In genomic region chr17:65137076-65137935, GRCh38 we compare ENCODE assay signal across 1 cellular context.
TF ChIP-seq lines count a peak whose summit lies in the region.

Gene RGS9 (plus strand): TSS chr17:65137370. CDS start chr17:65137541, 171 bp downstream.

TF ChIP-seq in GM12878, 131 proteins besides CTCF, POLR2A, EP300 and RAD21 (continued from another document):
- TF ChIP-seq, protein P1, sequence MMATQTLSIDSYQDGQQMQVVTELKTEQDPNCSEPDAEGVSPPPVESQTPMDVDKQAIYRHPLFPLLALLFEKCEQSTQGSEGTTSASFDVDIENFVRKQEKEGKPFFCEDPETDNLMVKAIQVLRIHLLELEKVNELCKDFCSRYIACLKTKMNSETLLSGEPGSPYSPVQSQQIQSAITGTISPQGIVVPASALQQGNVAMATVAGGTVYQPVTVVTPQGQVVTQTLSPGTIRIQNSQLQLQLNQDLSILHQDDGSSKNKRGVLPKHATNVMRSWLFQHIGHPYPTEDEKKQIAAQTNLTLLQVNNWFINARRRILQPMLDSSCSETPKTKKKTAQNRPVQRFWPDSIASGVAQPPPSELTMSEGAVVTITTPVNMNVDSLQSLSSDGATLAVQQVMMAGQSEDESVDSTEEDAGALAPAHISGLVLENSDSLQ (IDR thresholded peaks at IDR 0.05) = 0 out of 2 replicates have a peak, but pooled peaks have one; percentile 21
- no peak for TF ChIP-seq CEBPB (IDR thresholded peaks at IDR 0.05; ENCODE audit: borderline replicate concordance in 1 of 2, low read depth in 2 of 2, low read length in 2 of 2)
- no peak for TF ChIP-seq NRF1 (conservative IDR thresholded peaks at IDR 0.05; ENCODE audit: low read depth, low read length)
- peak; percentile 54; the same call in 1 of the 2 replicates for TF ChIP-seq YY1 (IDR thresholded peaks at IDR 0.05; ENCODE audit: low read depth, low read length)
- TF ChIP-seq E2F4 (IDR thresholded peaks at IDR 0.05; ENCODE audit: low read depth, low read length) = 0 out of 2 replicates have a peak, but pooled peaks have one; percentile 41
- TF ChIP-seq LARP7 (IDR thresholded peaks at IDR 0.05) = peak; percentile 79
- TF ChIP-seq POU2F2 (IDR thresholded peaks at IDR 0.05; ENCODE audit: borderline replicate concordance, low read depth, low read length) = peak; percentile 90; the same call in 2 of the 3 replicates
- peak; percentile 89; the same call in 1 of the 2 replicates for TF ChIP-seq RB1 (IDR thresholded peaks at IDR 0.05; ENCODE audit: borderline replicate concordance)
- TF ChIP-seq, protein P2, sequence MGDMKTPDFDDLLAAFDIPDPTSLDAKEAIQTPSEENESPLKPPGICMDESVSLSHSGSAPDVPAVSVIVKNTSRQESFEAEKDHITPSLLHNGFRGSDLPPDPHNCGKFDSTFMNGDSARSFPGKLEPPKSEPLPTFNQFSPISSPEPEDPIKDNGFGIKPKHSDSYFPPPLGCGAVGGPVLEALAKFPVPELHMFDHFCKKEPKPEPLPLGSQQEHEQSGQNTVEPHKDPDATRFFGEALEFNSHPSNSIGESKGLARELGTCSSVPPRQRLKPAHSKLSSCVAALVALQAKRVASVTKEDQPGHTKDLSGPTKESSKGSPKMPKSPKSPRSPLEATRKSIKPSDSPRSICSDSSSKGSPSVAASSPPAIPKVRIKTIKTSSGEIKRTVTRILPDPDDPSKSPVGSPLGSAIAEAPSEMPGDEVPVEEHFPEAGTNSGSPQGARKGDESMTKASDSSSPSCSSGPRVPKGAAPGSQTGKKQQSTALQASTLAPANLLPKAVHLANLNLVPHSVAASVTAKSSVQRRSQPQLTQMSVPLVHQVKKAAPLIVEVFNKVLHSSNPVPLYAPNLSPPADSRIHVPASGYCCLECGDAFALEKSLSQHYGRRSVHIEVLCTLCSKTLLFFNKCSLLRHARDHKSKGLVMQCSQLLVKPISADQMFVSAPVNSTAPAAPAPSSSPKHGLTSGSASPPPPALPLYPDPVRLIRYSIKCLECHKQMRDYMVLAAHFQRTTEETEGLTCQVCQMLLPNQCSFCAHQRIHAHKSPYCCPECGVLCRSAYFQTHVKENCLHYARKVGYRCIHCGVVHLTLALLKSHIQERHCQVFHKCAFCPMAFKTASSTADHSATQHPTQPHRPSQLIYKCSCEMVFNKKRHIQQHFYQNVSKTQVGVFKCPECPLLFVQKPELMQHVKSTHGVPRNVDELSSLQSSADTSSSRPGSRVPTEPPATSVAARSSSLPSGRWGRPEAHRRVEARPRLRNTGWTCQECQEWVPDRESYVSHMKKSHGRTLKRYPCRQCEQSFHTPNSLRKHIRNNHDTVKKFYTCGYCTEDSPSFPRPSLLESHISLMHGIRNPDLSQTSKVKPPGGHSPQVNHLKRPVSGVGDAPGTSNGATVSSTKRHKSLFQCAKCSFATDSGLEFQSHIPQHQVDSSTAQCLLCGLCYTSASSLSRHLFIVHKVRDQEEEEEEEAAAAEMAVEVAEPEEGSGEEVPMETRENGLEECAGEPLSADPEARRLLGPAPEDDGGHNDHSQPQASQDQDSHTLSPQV (IDR thresholded peaks at IDR 0.05) = peak; percentile 39; the same call in 1 of the 2 replicates
- TF ChIP-seq IKZF2 (IDR thresholded peaks at IDR 0.05) = 0 out of 4 replicates have a peak, but pooled peaks have one; percentile 16 to 29
- peak; percentile 75; the same call in 1 of the 2 replicates for TF ChIP-seq ZNF207 (IDR thresholded peaks at IDR 0.05; ENCODE audit: borderline replicate concordance)
- no peak for TF ChIP-seq PBX3 (IDR thresholded peaks at IDR 0.05; ENCODE audit: insufficient replicate concordance, low read depth, low read length)
- TF ChIP-seq SMC3 (IDR thresholded peaks at IDR 0.05; ENCODE audit: borderline replicate concordance, low read length) = peak; percentile 72
- TF ChIP-seq IKZF1 (conservative IDR thresholded peaks at IDR 0.05) = peak; percentile 58
- TF ChIP-seq NKRF (conservative IDR thresholded peaks at IDR 0.05) = peak; percentile 38; the same call in 1 of the 2 replicates
- no peak for TF ChIP-seq ASH2L (IDR thresholded peaks at IDR 0.05; ENCODE audit: borderline replicate concordance, low read depth)
- TF ChIP-seq E2F8 (IDR thresholded peaks at IDR 0.05; ENCODE audit: low read depth, partially characterized antibody) = no peak
- TF ChIP-seq NR2F1 (conservative IDR thresholded peaks at IDR 0.05) = peak; percentile 33
- TF ChIP-seq SMARCA5 (IDR thresholded peaks at IDR 0.05) = peak; percentile 79; the same call in 1 of the 2 replicates
- TF ChIP-seq BACH1 (IDR thresholded peaks at IDR 0.05; ENCODE audit: borderline replicate concordance) = peak; percentile 52; the same call in 1 of the 2 replicates
- 0 out of 2 replicates have a peak, but pooled peaks have one; percentile 41 for TF ChIP-seq RCOR1 (conservative IDR thresholded peaks at IDR 0.05; ENCODE audit: low read depth, low read length)
- 0 out of 2 replicates have a peak, but pooled peaks have one; percentile 16 for TF ChIP-seq IRF4 (IDR thresholded peaks at IDR 0.05; ENCODE audit: low read depth, low read length)
- peak; percentile 77 for TF ChIP-seq GATAD2B (conservative IDR thresholded peaks at IDR 0.05; ENCODE audit: low read depth)
- TF ChIP-seq HSF1 (IDR thresholded peaks at IDR 0.05; ENCODE audit: low read depth, low read length) = no peak
- no peak for TF ChIP-seq ZSCAN29 (IDR thresholded peaks at IDR 0.05)
- peak; percentile 73; the same call in 1 of the 2 replicates for TF ChIP-seq TCF3 (IDR thresholded peaks at IDR 0.05; ENCODE audit: borderline replicate concordance, insufficient read depth, low read depth, low read length)
- TF ChIP-seq ZNF687 (IDR thresholded peaks at IDR 0.05) = no peak
